In genomic region chr21:44979687-44980561, GRCh38 we compare ENCODE assay signal across 27 cellular contexts. TPM values are rescaled to one million over a fixed set of nuclear protein-coding genes. Genes with fewer than 3 reads are reported as not detected.
DNase-seq lines count a peak whose midpoint lies in the region; ATAC-seq and TF ChIP-seq lines count a peak whose summit lies in the region.
"Had no signal": no experiment of that assay in that cellular context is flagged by ENCODE, and none has a peak within 500 bp of the region (broad histone marks: within the 10 kb centered on the region; RNA-seq: fewer than 3 reads in every experiment).

No MANE protein-coding gene starts in this region.

- in situ Hi-C loops in IMR-90 (cut with MboI; ENCODE audit: low sequenced_read_pairs), result no loop called here

- DNase-seq in left ventricle myocardium inferior (no peak), right cardiac atrium (no peak), IMR-90 (no peak), mesenchymal stem cell (no peak), NCI-H2171 (lab: John Stamatoyannopoulos, UW) (no peak), NCI-H1417 treated with DMSO at 0.1 percent for 48 hours (lab: John Stamatoyannopoulos, UW) (no peak)
- DNase-seq in stimulated activated naive B cell treated with anti-CD40 and anti-IgM and Interleukin-4, amounts not matched to agents 10 μg/mL and 1 μg/mL and 100 μg/mL, for 72 hours, result no peak
- no peak for DNase-seq in CD4-positive, alpha-beta memory T cell
- DNase-seq: activated CD4-positive, alpha-beta T cell treated with anti-CD3 and anti-CD28 coated beads, Interleukin-2, amount 50 U/mL, for 1 hour; activated CD4-positive, CD25-positive, alpha-beta regulatory T cell; activated naive CD8-positive, alpha-beta T cell treated with anti-CD3 and anti-CD28 coated beads, Interleukin-2, amount 50 U/mL, for 24 hours; activated T-cell treated with anti-CD3 and anti-CD28 coated beads, Interleukin-2, amount 50 U/mL, for 48 hours; AML-193; CD8-positive, alpha-beta memory T cell; central memory CD4-positive, alpha-beta T cell; DMS 273 treated with DMSO at 0.1 percent for 48 hours; H7; left ventricle myocardium superior; naive B cell; NCI-H446; NCI-H774; stimulated activated naive CD4-positive, alpha-beta T cell treated with Interleukin-2 at 50 U/mL for 16 hours; T-helper 1 cell; testis; uterus had no signal

- no peak overlapping the region for H4K8ac ChIP-seq in IMR-90 (ENCODE audit: low read depth in 2 of 2, low read length in 2 of 2)
- H4K8ac ChIP-seq in mesenchymal stem cell (ENCODE audit: low read length), result no peak overlapping the region

- H3K18ac ChIP-seq in IMR-90 (ENCODE audit: low read depth, low read length) (no peak overlapping the region), mesenchymal stem cell (ENCODE audit: low read depth in 1 of 2, low read length in 2 of 2) (no peak overlapping the region)

- H3K79me1 ChIP-seq in IMR-90 (ENCODE audit: low read depth in 1 of 2, low read length in 2 of 2) (no peaks in the 10 kb centered on the region), mesenchymal stem cell (replicated peaks; ENCODE audit: low read length, poor library complexity, severe bottlenecking) (peaks cover 12% of the 10 kb centered on the region)

- TF ChIP-seq RAD21 in IMR-90 (IDR thresholded peaks at IDR 0.05; ENCODE audit: low read length), result no peak

- H3K4me3 ChIP-seq in left ventricle myocardium inferior (no peak overlapping the region), right cardiac atrium (ENCODE audit: low read length) (no peak overlapping the region), IMR-90 (ENCODE audit: insufficient read depth, low read depth, low read length) (no peak overlapping the region), mesenchymal stem cell (ENCODE audit: insufficient read depth in 1 of 2, low read depth in 1 of 2, low read length in 2 of 2) (no peak overlapping the region)
- no peak overlapping the region for H3K4me3 ChIP-seq in CD4-positive, alpha-beta memory T cell (ENCODE audit: low read length in 2 of 2)
- H3K4me3 ChIP-seq: skin epidermis, testis, uterus had no signal

- no peaks in the 10 kb centered on the region for H3K9me3 Mint-ChIP-seq in stimulated activated naive B cell treated with anti-CD40 and anti-IgM and Interleukin-4, amounts not matched to agents 10 μg/mL and 1 μg/mL and 100 μg/mL, for 72 hours
- no peaks in the 10 kb centered on the region for H3K9me3 Mint-ChIP-seq in CD4-positive, alpha-beta memory T cell
- H3K9me3 Mint-ChIP-seq: activated naive CD8-positive, alpha-beta T cell treated with anti-CD3 and anti-CD28 coated beads, Interleukin-2, amount 50 U/mL, for 24 hours; CD8-positive, alpha-beta memory T cell; naive B cell had no signal

- H3K27me3 ChIP-seq in left ventricle myocardium inferior (ENCODE audit: low read depth), result no peaks in the 10 kb centered on the region
- H3K27me3 ChIP-seq in right cardiac atrium (ENCODE audit: control insufficient read depth, insufficient read depth), result no peaks in the 10 kb centered on the region
- no peaks in the 10 kb centered on the region; the same call in 1 of the 2 replicates for H3K27me3 ChIP-seq in IMR-90 (ENCODE audit: control insufficient read depth, insufficient read depth, low read length)
- H3K27me3 ChIP-seq in mesenchymal stem cell (ENCODE audit: control insufficient read depth in 1 of 2, insufficient read depth in 1 of 2, low read length in 2 of 2), result no peaks in the 10 kb centered on the region
- no peaks in the 10 kb centered on the region for H3K27me3 ChIP-seq in CD4-positive, alpha-beta memory T cell (ENCODE audit: insufficient read depth, low read length)
- H3K27me3 ChIP-seq: testis, uterus had no signal

- WGBS in right cardiac atrium, result 81% methylated on average over 20 of the region's 20 CpGs
- WGBS in IMR-90 (ENCODE audit: extremely low coverage in 2 of 2, insufficient read length in 1 of 2), 2 experiments, result 79% methylated on average over 10 of the region's 20 CpGs; no CpG with 5 or more reads in 1 of the 2 experiments
- WGBS in mesenchymal stem cell, result 89% methylated on average over 20 of the region's 20 CpGs

- H3K9me3 ChIP-seq in left ventricle myocardium inferior (replicated peaks) (no peaks in the 10 kb centered on the region), right cardiac atrium (ENCODE audit: control insufficient read depth, low read length) (no peaks in the 10 kb centered on the region), IMR-90 (ENCODE audit: control insufficient read depth, insufficient read depth, low read length) (no peaks in the 10 kb centered on the region), mesenchymal stem cell (ENCODE audit: control insufficient read depth, low read length) (no peaks in the 10 kb centered on the region)
- H3K9me3 ChIP-seq in CD4-positive, alpha-beta memory T cell (ENCODE audit: control insufficient read depth in 1 of 2, low read length in 2 of 2), result no peaks in the 10 kb centered on the region
- H3K9me3 ChIP-seq: testis, uterus had no signal

- no peaks in the 10 kb centered on the region for H3K9me1 ChIP-seq in IMR-90 (ENCODE audit: insufficient read depth, low read length)

- H3K4me2 ChIP-seq in IMR-90 (ENCODE audit: low read depth, low read length) (no peak overlapping the region), mesenchymal stem cell (ENCODE audit: low read length, poor library complexity, severe bottlenecking) (no peak overlapping the region)

- H3K27me3 Mint-ChIP-seq in stimulated activated naive B cell treated with anti-CD40 and anti-IgM and Interleukin-4, amounts not matched to agents 10 μg/mL and 1 μg/mL and 100 μg/mL, for 72 hours, result no peaks in the 10 kb centered on the region
- no peaks in the 10 kb centered on the region for H3K27me3 Mint-ChIP-seq in CD4-positive, alpha-beta memory T cell
- H3K27me3 Mint-ChIP-seq: activated naive CD8-positive, alpha-beta T cell treated with anti-CD3 and anti-CD28 coated beads, Interleukin-2, amount 50 U/mL, for 24 hours; CD8-positive, alpha-beta memory T cell; naive B cell had no signal

- H4K91ac ChIP-seq in IMR-90 (ENCODE audit: insufficient read depth, low read depth, low read length) (no peak overlapping the region), mesenchymal stem cell (ENCODE audit: low read length) (peak overlapping the region; percentile 78)

- H2AK5ac ChIP-seq in IMR-90 (ENCODE audit: low read depth, low read length) (peak overlapping the region; percentile 39), mesenchymal stem cell (ENCODE audit: low read length, severe bottlenecking) (no peak overlapping the region)

- H3K9ac ChIP-seq in IMR-90 (ENCODE audit: low read depth, low read length) (no peak overlapping the region), mesenchymal stem cell (ENCODE audit: low read length) (no peak overlapping the region)

- H3K27ac ChIP-seq in left ventricle myocardium inferior (replicated peaks) (peak overlapping the region; percentile 8), right cardiac atrium (ENCODE audit: low read length) (no peak overlapping the region), IMR-90 (ENCODE audit: insufficient read depth, low read length) (no peak overlapping the region), mesenchymal stem cell (ENCODE audit: low read length, poor library complexity, severe bottlenecking) (no peak overlapping the region)
- H3K27ac ChIP-seq in CD4-positive, alpha-beta memory T cell (ENCODE audit: low read depth, low read length), result no peak overlapping the region
- H3K27ac ChIP-seq: skin epidermis, testis, uterus had no signal

- H2BK20ac ChIP-seq in IMR-90 (ENCODE audit: low read depth, low read length), result no peak overlapping the region

- H3K4ac ChIP-seq in IMR-90 (ENCODE audit: low read depth, low read length), result no peak overlapping the region
- H3K4ac ChIP-seq in mesenchymal stem cell (ENCODE audit: low read depth in 1 of 2, low read length in 2 of 2), result no peak overlapping the region

- no peaks in the 10 kb centered on the region; the same call in none of the 2 replicates for H4K20me1 ChIP-seq in IMR-90 (ENCODE audit: insufficient read depth, low read length)

- H3K4me1 ChIP-seq in left ventricle myocardium inferior, result peaks cover 30% of the 10 kb centered on the region
- H3K4me1 ChIP-seq in right cardiac atrium (ENCODE audit: control insufficient read depth, insufficient read depth, low read length), result peaks cover 2% of the 10 kb centered on the region
- H3K4me1 ChIP-seq in IMR-90 (ENCODE audit: control insufficient read depth, insufficient read depth, low read length), result peaks cover 7% of the 10 kb centered on the region
- peaks cover 13% of the 10 kb centered on the region for H3K4me1 ChIP-seq in mesenchymal stem cell (ENCODE audit: control insufficient read depth, insufficient read depth, low read depth, low read length)
- H3K4me1 ChIP-seq in CD4-positive, alpha-beta memory T cell (ENCODE audit: insufficient read depth, low read length), result no peaks in the 10 kb centered on the region
- H3K4me1 ChIP-seq: testis, uterus had no signal

- no peak overlapping the region for H2BK120ac ChIP-seq in IMR-90 (ENCODE audit: low read depth, low read length)
- H2BK120ac ChIP-seq in mesenchymal stem cell (ENCODE audit: low read depth, low read length), result no peak overlapping the region

- H2BK5ac ChIP-seq in IMR-90 (ENCODE audit: low read depth, low read length, poor library complexity, severe bottlenecking), result no peak overlapping the region
- no peak overlapping the region for H2BK5ac ChIP-seq in mesenchymal stem cell (ENCODE audit: low read depth, low read length, poor library complexity, severe bottlenecking)

- H3K27ac Mint-ChIP-seq in stimulated activated naive B cell treated with anti-CD40 and anti-IgM and Interleukin-4, amounts not matched to agents 10 μg/mL and 1 μg/mL and 100 μg/mL, for 72 hours, result peak overlapping the region; percentile 9
- H3K27ac Mint-ChIP-seq in CD4-positive, alpha-beta memory T cell, result no peak overlapping the region
- H3K27ac Mint-ChIP-seq: activated naive CD8-positive, alpha-beta T cell treated with anti-CD3 and anti-CD28 coated beads, Interleukin-2, amount 50 U/mL, for 24 hours; CD8-positive, alpha-beta memory T cell had no signal

- no peak for ATAC-seq in right cardiac atrium
- no peak for ATAC-seq in IMR-90 (ENCODE audit: low read depth)
- no peak for ATAC-seq in stimulated activated naive B cell treated with anti-CD40 and anti-IgM and Interleukin-4, amounts not matched to agents 10 μg/mL and 1 μg/mL and 100 μg/mL, for 72 hours (replicated peaks)
- ATAC-seq: activated naive CD8-positive, alpha-beta T cell treated with anti-CD3 and anti-CD28 coated beads, Interleukin-2, amount 50 U/mL, for 24 hours; left ventricle myocardium superior had no signal

- TF ChIP-seq CTCF in left ventricle myocardium inferior (IDR thresholded peaks at IDR 0.05; ENCODE audit: borderline replicate concordance), result no peak
- TF ChIP-seq CTCF in IMR-90 (conservative IDR thresholded peaks at IDR 0.05; ENCODE audit: low read depth, low read length), result no peak

- H3K36me3 Mint-ChIP-seq in stimulated activated naive B cell treated with anti-CD40 and anti-IgM and Interleukin-4, amounts not matched to agents 10 μg/mL and 1 μg/mL and 100 μg/mL, for 72 hours, result peaks cover 16 to 22% of the 10 kb centered on the region in 2 donors
- peaks cover 0 to 2% of the 10 kb centered on the region in 2 donors for H3K36me3 Mint-ChIP-seq in CD4-positive, alpha-beta memory T cell
- H3K36me3 Mint-ChIP-seq: naive B cell had no signal

- H2BK15ac ChIP-seq in IMR-90 (ENCODE audit: low read depth, low read length), result no peak overlapping the region
- no peak overlapping the region for H2BK15ac ChIP-seq in mesenchymal stem cell (ENCODE audit: low read depth, poor library complexity, severe bottlenecking)

- H3K14ac ChIP-seq in IMR-90 (replicated peaks; ENCODE audit: low read depth, low read length), result no peak overlapping the region
- no peak overlapping the region for H3K14ac ChIP-seq in mesenchymal stem cell (ENCODE audit: low read length in 2 of 2)

- dilution Hi-C loops in IMR-90 (cut with HindIII; ENCODE audit: low sequenced_read_pairs, unreplicated experiment), result no loop called here

- H3K4me3 Mint-ChIP-seq in stimulated activated naive B cell treated with anti-CD40 and anti-IgM and Interleukin-4, amounts not matched to agents 10 μg/mL and 1 μg/mL and 100 μg/mL, for 72 hours, result no peak overlapping the region
- H3K4me3 Mint-ChIP-seq in CD4-positive, alpha-beta memory T cell, result no peak overlapping the region
- H3K4me3 Mint-ChIP-seq: activated naive CD8-positive, alpha-beta T cell treated with anti-CD3 and anti-CD28 coated beads, Interleukin-2, amount 50 U/mL, for 24 hours; CD8-positive, alpha-beta memory T cell; naive B cell had no signal

- H2AFZ ChIP-seq in IMR-90 (replicated peaks; ENCODE audit: low read length, poor library complexity), result no peak overlapping the region
- no peak overlapping the region for H2AFZ ChIP-seq in mesenchymal stem cell (ENCODE audit: low read depth, low read length)

- TF ChIP-seq POLR2A in IMR-90 (IDR thresholded peaks at IDR 0.05; ENCODE audit: low read depth, low read length), result no peak

- no TSS peak for BruUV-seq in IMR-90 (replicated peaks; lab: Mats Ljungman, UMichigan)

- CTCF ChIA-PET in IMR-90 (lab: Yijun Ruan, JAX), result no interaction called here
- CTCF ChIA-PET in CD4-positive, alpha-beta memory T cell (lab: Charles Lee; ENCODE audit: partially characterized antibody), result interaction anchor here (0.7 kb wide), 1 partner anchor 148 kb away, joined by 3 read pairs; no protein-coding TSS in a partner anchor

- H3K23ac ChIP-seq in IMR-90 (ENCODE audit: low read depth, low read length) (no peak overlapping the region), mesenchymal stem cell (ENCODE audit: low read length in 2 of 2) (no peak overlapping the region)

- no peak overlapping the region for H2AK9ac ChIP-seq in IMR-90 (replicated peaks; ENCODE audit: low read depth, low read length, poor library complexity)

- no peak overlapping the region for H3K56ac ChIP-seq in IMR-90 (ENCODE audit: extremely low read depth, insufficient read depth, low read length)

- H3K36me3 ChIP-seq in left ventricle myocardium inferior (peaks cover 24% of the 10 kb centered on the region), IMR-90 (ENCODE audit: control insufficient read depth, insufficient read depth, low read length) (peaks cover 12% of the 10 kb centered on the region; the same call in 1 of the 2 replicates), mesenchymal stem cell (ENCODE audit: control insufficient read depth in 1 of 2, insufficient read depth in 2 of 2, low read depth in 1 of 2, low read length in 2 of 2) (peaks cover 5 to 39% of the 10 kb centered on the region in 2 experiments)
- peaks cover 2% of the 10 kb centered on the region for H3K36me3 ChIP-seq in CD4-positive, alpha-beta memory T cell (ENCODE audit: insufficient read depth, low read length)
- H3K36me3 ChIP-seq: uterus had no signal

- no peak overlapping the region for H2BK12ac ChIP-seq in mesenchymal stem cell (ENCODE audit: low read length in 2 of 2)

- no peak overlapping the region for H4K5ac ChIP-seq in IMR-90 (ENCODE audit: low read depth, low read length)

- POLR2A ChIA-PET in IMR-90 (lab: Charles Lee; ENCODE audit: unreplicated experiment), result no interaction called here
- POLR2A ChIA-PET in CD4-positive, alpha-beta memory T cell (lab: Charles Lee; ENCODE audit: partially characterized antibody), result no interaction called here

- H3K4me1 Mint-ChIP-seq in stimulated activated naive B cell treated with anti-CD40 and anti-IgM and Interleukin-4, amounts not matched to agents 10 μg/mL and 1 μg/mL and 100 μg/mL, for 72 hours, result no peaks in the 10 kb centered on the region
- no peaks in the 10 kb centered on the region for H3K4me1 Mint-ChIP-seq in CD4-positive, alpha-beta memory T cell
- H3K4me1 Mint-ChIP-seq: activated naive CD8-positive, alpha-beta T cell treated with anti-CD3 and anti-CD28 coated beads, Interleukin-2, amount 50 U/mL, for 24 hours; CD8-positive, alpha-beta memory T cell; naive B cell had no signal

- intact Hi-C loops in left ventricle myocardium inferior (cut with micrococcal nuclease) (no loop called here), right cardiac atrium (cut with DNase I) (no loop called here), IMR-90 (cut with micrococcal nuclease) (no loop called here)
- intact Hi-C loops in CD4-positive, alpha-beta memory T cell (cut with micrococcal nuclease), result no loop called here

RNA-seq across cellular contexts. Expression of gene SLX9, which starts 40.1 kb away (rescaled TPM):
- total RNA-seq in left ventricle myocardium inferior (70.7 TPM), right cardiac atrium (10 to 100 TPM; 19.2 to 26.5 (median 24.1) TPM), IMR-90 (2012; rRNA removed) (10.4 and 17.5 TPM in 2 replicates)
- polyA plus RNA-seq in right cardiac atrium (25.1 TPM), IMR-90 (2012; rRNA removed) (21.7 and 27.4 TPM in 2 replicates)
- polyA plus RNA-seq in IMR-90 (2012; cell fraction: cytosol; rRNA removed), result 29.5 and 45.6 TPM in 2 replicates
- polyA plus RNA-seq in IMR-90 (2012; cell fraction: nucleus; rRNA removed; ENCODE audit: low replicate concordance), result 26.6 and 28.5 TPM in 2 replicates
- 14.7 TPM for polyA plus RNA-seq in mesenchymal stem cell (2013, experiment 1 of 2)
- 15.1 TPM for polyA plus RNA-seq in mesenchymal stem cell (2013, experiment 2 of 2)
- 10 to 100 TPM; 17.7 to 21.6 TPM for total RNA-seq in CD4-positive, alpha-beta memory T cell
- polyA plus RNA-seq in CD4-positive, alpha-beta memory T cell, result 10 to 100 TPM in 1 of 2 donors, 1 to 10 TPM in 1; 9.4 to 13.1 TPM

RNA-seq across cellular contexts. Expression of gene ITGB2, which starts 59.2 kb away (rescaled TPM):
- total RNA-seq in left ventricle myocardium inferior (18.6 TPM), right cardiac atrium (10 to 100 TPM; 19.1 to 46.5 (median 33.7) TPM), IMR-90 (2012; rRNA removed) (not detected in 2 replicates)
- polyA plus RNA-seq in right cardiac atrium (11.9 TPM), IMR-90 (2012; rRNA removed) (0.14 TPM in 1 of 2 replicates, not detected in the other)
- 0.06 and 0.15 TPM in 2 replicates for polyA plus RNA-seq in IMR-90 (2012; cell fraction: cytosol; rRNA removed)
- polyA plus RNA-seq in IMR-90 (2012; cell fraction: nucleus; rRNA removed; ENCODE audit: low replicate concordance), result 0.07 TPM in 1 of 2 replicates, not detected in the other
- polyA plus RNA-seq in mesenchymal stem cell (2013, experiment 1 of 2), result 0.40 TPM
- polyA plus RNA-seq in mesenchymal stem cell (2013, experiment 2 of 2), result 0.14 TPM
- 100 to 1,000 TPM; 278 to 291 TPM for total RNA-seq in CD4-positive, alpha-beta memory T cell
- 100 to 1,000 TPM; 538 to 575 TPM for polyA plus RNA-seq in CD4-positive, alpha-beta memory T cell
- total RNA-seq: RPMI7951 had no signal

Comparison
In these comparisons a context has a peak if more than half of its experiments do, and no peak if none do; other contexts are left out.
1. RNA of gene ITGB2, which starts 59.2 kb away (total RNA-seq): 278 to 291 TPM in CD4-positive, alpha-beta memory T cell, 19.1 to 46.5 TPM in right cardiac atrium and 18.6 TPM in left ventricle myocardium inferior (single experiment); not detected in IMR-90; every median in the first group is over 10 times any median in the second.